2 cellular contexts compared by ENCODE assay signal in genomic region chr19:35623327-35624010, GRCh38.
TF ChIP-seq lines count a peak whose summit lies in the region.

No MANE protein-coding gene starts in this region.

TF ChIP-seq in GM23338, 12 proteins besides CTCF, POLR2A, EP300 and RAD21:
- TF ChIP-seq ZNF114 (CRISPR knock-in tag; IDR thresholded peaks at IDR 0.05) (no peak), STAT1 (IDR thresholded peaks at IDR 0.05; ENCODE audit: unreplicated experiment) (no peak), CREB1 (CRISPR knock-in tag; IDR thresholded peaks at IDR 0.05; ENCODE audit: low read depth) (no peak), EZH2phosphoT487 (IDR thresholded peaks at IDR 0.05; ENCODE audit: unreplicated experiment) (no peak), REST (IDR thresholded peaks at IDR 0.05; ENCODE audit: unreplicated experiment) (no peak), NANOG (IDR thresholded peaks at IDR 0.05; ENCODE audit: borderline replicate concordance) (no peak), EZH2 (IDR thresholded peaks at IDR 0.05; ENCODE audit: low read depth, unreplicated experiment) (no peak), ZNF462 (CRISPR knock-in tag; IDR thresholded peaks at IDR 0.05) (no peak), ZNF331 (CRISPR knock-in tag; IDR thresholded peaks at IDR 0.05; ENCODE audit: low read depth) (no peak), JUNB (IDR thresholded peaks at IDR 0.05; ENCODE audit: unreplicated experiment) (no peak), POLR2AphosphoS5 (IDR thresholded peaks at IDR 0.05; ENCODE audit: low read depth) (no peak), ETS1 (IDR thresholded peaks at IDR 0.05) (no peak)
TF ChIP-seq in GM23338: peak in this region for 0.

TF ChIP-seq in K562, 482 proteins besides CTCF, POLR2A, EP300 and RAD21:
- no peak for TF ChIP-seq CEBPZ (IDR thresholded peaks at IDR 0.05; ENCODE audit: borderline replicate concordance, low read depth, low read length)
- no peak for TF ChIP-seq KLF16 (IDR thresholded peaks at IDR 0.05)
- TF ChIP-seq ZNF431 (CRISPR knock-in tag; IDR thresholded peaks at IDR 0.05): no peak
- no peak for TF ChIP-seq ZBTB34 (CRISPR knock-in tag; IDR thresholded peaks at IDR 0.05)
- TF ChIP-seq ZNF699 (CRISPR knock-in tag; IDR thresholded peaks at IDR 0.05; ENCODE audit: insufficient replicate concordance): no peak
- TF ChIP-seq RBBP5 (IDR thresholded peaks at IDR 0.05; ENCODE audit: borderline replicate concordance, insufficient read depth, low read length, poor library complexity, severe bottlenecking): no peak
- no peak for TF ChIP-seq POLR2B (IDR thresholded peaks at IDR 0.05; ENCODE audit: low read depth, partially characterized antibody)
